ENCODE assay signal across 1 cellular context in genomic region chr16:47806309-47806847, GRCh38.
TF ChIP-seq lines count a peak whose summit lies in the region.

No MANE protein-coding gene starts in this region.

TF ChIP-seq in GM23338, 12 proteins besides CTCF, POLR2A, EP300 and RAD21 (continued from another document):
- no peak for TF ChIP-seq ZNF462 (CRISPR knock-in tag; IDR thresholded peaks at IDR 0.05)
- no peak for TF ChIP-seq STAT1 (IDR thresholded peaks at IDR 0.05; ENCODE audit: unreplicated experiment)
- TF ChIP-seq JUNB (IDR thresholded peaks at IDR 0.05; ENCODE audit: unreplicated experiment), result no peak
- TF ChIP-seq CREB1 (CRISPR knock-in tag; IDR thresholded peaks at IDR 0.05; ENCODE audit: low read depth), result no peak
- TF ChIP-seq ZNF114 (CRISPR knock-in tag; IDR thresholded peaks at IDR 0.05), result no peak
